ENCODE assay signal across 8 cellular contexts in genomic region chr17:7561589-7562207, GRCh38. TPM values are rescaled to one million over a fixed set of nuclear protein-coding genes. Genes with fewer than 3 reads are reported as not detected.
DNase-seq lines count a peak whose midpoint lies in the region; ATAC-seq and TF ChIP-seq lines count a peak whose summit lies in the region.

Gene SENP3, plus strand, starts transcription at chr17:7561919. Its CDS starts 1,158 bp downstream, at chr17:7563077.

- H3K9me3 ChIP-seq in T-helper 17 cell (ENCODE audit: control insufficient read depth, low read length, poor library complexity, severe bottlenecking), result no peaks in the 10 kb centered on the region

- intact Hi-C loops in left cardiac atrium (cut with DNase I), result loop anchor here (2.0 to 10.0 kb wide), 4 partner anchors 49 to 209 kb away; partner anchors contain the start of genes FGF11 (in 2 of the 2), TMEM102 (in 2 of the 2) and KCTD11 (in 1 of the 2)

- H3K4me3 Mint-ChIP-seq in T-helper 17 cell, result peak within 1 kb of the TSS; percentile 97
- peak within 1 kb of the TSS; percentile 89 for H3K4me3 Mint-ChIP-seq in progenitor cell of endocrine pancreas (ENCODE audit: low read depth)
- H3K4me3 Mint-ChIP-seq in type B pancreatic cell, result peak within 1 kb of the TSS; percentile 95

- H3K9me3 Mint-ChIP-seq in progenitor cell of endocrine pancreas (ENCODE audit: low read depth) (no peaks in the 10 kb centered on the region), type B pancreatic cell (no peaks in the 10 kb centered on the region)

- peak; percentile 88 for ATAC-seq in T-helper 17 cell
- peak; percentile 88 for ATAC-seq in left cardiac atrium

- no peaks in the 10 kb centered on the region for H3K27me3 Mint-ChIP-seq in T-helper 17 cell
- H3K27me3 Mint-ChIP-seq in progenitor cell of endocrine pancreas, result no peaks in the 10 kb centered on the region
- no peaks in the 10 kb centered on the region for H3K27me3 Mint-ChIP-seq in type B pancreatic cell

- H3K27me3 ChIP-seq in GM06990 (replicated peaks; ENCODE audit: control insufficient read depth, insufficient read depth, low read length), result no peaks in the 10 kb centered on the region

- no peak for TF ChIP-seq CTCF in GM06990 (IDR thresholded peaks at IDR 0.05; ENCODE audit: insufficient read depth, low read length, poor library complexity, severe bottlenecking)
- TF ChIP-seq CTCF in progenitor cell of endocrine pancreas (IDR thresholded peaks at IDR 0.05; ENCODE audit: unreplicated experiment), result no peak
- no peak for TF ChIP-seq CTCF in type B pancreatic cell (conservative IDR thresholded peaks at IDR 0.05)

- H3K36me3 ChIP-seq in GM06990 (ENCODE audit: control insufficient read depth, insufficient read depth, low read length), result peaks cover 14% of the 10 kb centered on the region

- H3K36me3 Mint-ChIP-seq in T-helper 17 cell (ENCODE audit: low read depth) (no peaks in the 10 kb centered on the region), progenitor cell of endocrine pancreas (ENCODE audit: insufficient read depth) (no peaks in the 10 kb centered on the region), type B pancreatic cell (peaks cover 4% of the 10 kb centered on the region)

- H3K4me3 ChIP-seq in GM06990 (replicated peaks; ENCODE audit: low read depth, low read length), result peak within 1 kb of the TSS; percentile 86

- DNase-seq in GM06990 (ENCODE audit: extremely low read depth, insufficient read length) (peak; percentile 93), HCEC 1CT (peak; percentile 81), MV-4-11 (lab: John Stamatoyannopoulos, UW) (peak; percentile 82), T-helper 17 cell (peak; percentile 86 to 95 (median 93)), amniotic stem cell (lab: John Stamatoyannopoulos, UW) (peak; percentile 79), left cardiac atrium (peak; percentile 94), progenitor cell of endocrine pancreas (ENCODE audit: low spot score, unreplicated experiment) (peak; percentile 87), type B pancreatic cell (ENCODE audit: extremely low spot score, unreplicated experiment) (peak; percentile 94)

- peaks cover 32% of the 10 kb centered on the region for H3K4me1 Mint-ChIP-seq in T-helper 17 cell
- H3K4me1 Mint-ChIP-seq in progenitor cell of endocrine pancreas (ENCODE audit: low read depth), result peaks cover 25% of the 10 kb centered on the region
- peaks cover 42% of the 10 kb centered on the region for H3K4me1 Mint-ChIP-seq in type B pancreatic cell (ENCODE audit: unreplicated experiment)

- peak within 1 kb of the TSS; percentile 95 for H3K27ac Mint-ChIP-seq in T-helper 17 cell
- peak within 1 kb of the TSS; percentile 96 for H3K27ac Mint-ChIP-seq in progenitor cell of endocrine pancreas
- peak within 1 kb of the TSS; percentile 97 for H3K27ac Mint-ChIP-seq in type B pancreatic cell

RNA-seq across cellular contexts. Expression of gene SENP3, which starts in this region (rescaled TPM):
- total RNA-seq in T-helper 17 cell (10 to 100 TPM; 33.4 to 37.0 TPM), left cardiac atrium (10 to 100 TPM; 27.2 to 30.5 TPM), progenitor cell of endocrine pancreas (58.2 and 62.5 TPM in 2 replicates), type B pancreatic cell (ENCODE audit: low replicate concordance) (50.2 and 52.7 TPM in 2 replicates)

Comparison
In these comparisons a context has a peak if more than half of its experiments do, and no peak if none do; other contexts are left out.
1. Peak in every context shown above with its lines: DNase-seq, ATAC-seq and H3K4me3 ChIP-seq.